ENCODE assay signal across 8 cellular contexts in genomic region chr1:181021155-181021554, GRCh38. TPM values are rescaled to one million over a fixed set of nuclear protein-coding genes. Genes with fewer than 3 reads are reported as not detected.
DNase-seq lines count a peak whose midpoint lies in the region; ATAC-seq and TF ChIP-seq lines count a peak whose summit lies in the region.

No MANE protein-coding gene starts in this region.

- no peak overlapping the region for H2BK120ac ChIP-seq in trophoblast cell (ENCODE audit: insufficient read depth, low read length, poor library complexity)

- 77 to 83% methylated on average over 2 to 3 of the region's 3 CpGs for WGBS in endodermal cell (ENCODE audit: insufficient coverage in 1 of 2, insufficient read length in 1 of 2), 2 experiments
- whole genome bisulfite sequencing in trophoblast cell (ENCODE audit: extremely low coverage, insufficient coverage, insufficient read length): no CpG with 5 or more reads among the region's 3 CpGs

- H3K27ac ChIP-seq in DND-41 (ENCODE audit: low read length) (peak overlapping the region; percentile 87), OCI-LY3 (ENCODE audit: low read length) (peak overlapping the region; percentile 63; the same call in 1 of the 2 replicates), endodermal cell (ENCODE audit: low read depth, low read length) (no peak overlapping the region), trophoblast cell (ENCODE audit: low read depth, low read length) (no peak overlapping the region)

- H4K20me1 ChIP-seq in DND-41 (ENCODE audit: insufficient read depth, low read length): peaks cover 34% of the 10 kb centered on the region; the same call in 1 of the 2 replicates
- H4K20me1 ChIP-seq in OCI-LY3 (ENCODE audit: insufficient read depth, low read length): peaks cover 47% of the 10 kb centered on the region

- no peak overlapping the region for H2BK5ac ChIP-seq in trophoblast cell (ENCODE audit: low read depth, low read length, poor library complexity)

- DNase-seq in DND-41: no peak
- DNase-seq in endodermal cell: no peak
- DNase-seq in trophoblast cell: no peak
- no peak for DNase-seq in NCI-H146 treated with DMSO at 0.1 percent for 48 hours (lab: John Stamatoyannopoulos, UW; ENCODE audit: unreplicated experiment)
- DNase-seq in HUDEP-2 (lab: John Stamatoyannopoulos, UW; ENCODE audit: unreplicated experiment in 76 of 76): no peak
- DNase-seq in stimulated activated CD8-positive, alpha-beta memory T cell treated with anti-CD3 and anti-CD28 coated beads, Interleukin-4, amount 100 ng/mL, for 48 hours: no peak
- no peak for DNase-seq in mucosa of gallbladder (ENCODE audit: low spot score)

- no peak overlapping the region for H4K12ac ChIP-seq in trophoblast cell (ENCODE audit: low read depth, low read length)

- no peak overlapping the region for H4K91ac ChIP-seq in trophoblast cell (ENCODE audit: low read depth, low read length)

- H3K23ac ChIP-seq in trophoblast cell (ENCODE audit: low read length): no peak overlapping the region

- peak overlapping the region; percentile 60 to 79 for H3K4me3 ChIP-seq in DND-41 (ENCODE audit: low read depth in 1 of 2, low read length in 2 of 2)
- peak overlapping the region; percentile 87 for H3K4me3 ChIP-seq in OCI-LY3 (ENCODE audit: low read length)
- peak overlapping the region; percentile 97 for H3K4me3 ChIP-seq in endodermal cell (ENCODE audit: low read length)
- H3K4me3 ChIP-seq in trophoblast cell (ENCODE audit: low read depth, low read length): no peak overlapping the region

- H3K9me3 ChIP-seq in DND-41 (ENCODE audit: insufficient read depth, low read length, severe bottlenecking) (no peaks in the 10 kb centered on the region), OCI-LY3 (ENCODE audit: insufficient read depth, low read length) (peaks cover 1% of the 10 kb centered on the region; the same call in 1 of the 2 replicates), endodermal cell (ENCODE audit: control insufficient read depth, low read length) (no peaks in the 10 kb centered on the region), trophoblast cell (ENCODE audit: insufficient read depth, low read depth, low read length) (no peaks in the 10 kb centered on the region)

- H4K8ac ChIP-seq in trophoblast cell (ENCODE audit: low read depth, low read length): no peak overlapping the region

- H2AFZ ChIP-seq in DND-41 (ENCODE audit: low read depth, low read length) (no peak overlapping the region), OCI-LY3 (ENCODE audit: low read depth, low read length) (no peak overlapping the region), trophoblast cell (ENCODE audit: insufficient read depth, low read length, poor library complexity) (no peak overlapping the region)

- peaks cover 14% of the 10 kb centered on the region for H3K4me1 Mint-ChIP-seq in endodermal cell

- H3K27me3 ChIP-seq in DND-41 (ENCODE audit: insufficient read depth, low read length, poor library complexity) (no peaks in the 10 kb centered on the region), OCI-LY3 (ENCODE audit: low read depth, low read length) (no peaks in the 10 kb centered on the region), endodermal cell (ENCODE audit: control insufficient read depth, insufficient read depth, low read length, poor library complexity, severe bottlenecking) (peaks cover 7% of the 10 kb centered on the region), trophoblast cell (ENCODE audit: insufficient read depth, low read length) (no peaks in the 10 kb centered on the region)

- peaks cover 9% of the 10 kb centered on the region for H3K79me1 ChIP-seq in trophoblast cell (ENCODE audit: low read length)

- peaks cover 52% of the 10 kb centered on the region for H3K4me1 ChIP-seq in DND-41 (ENCODE audit: insufficient read depth, low read length)
- peaks cover 32% of the 10 kb centered on the region for H3K4me1 ChIP-seq in OCI-LY3 (ENCODE audit: low read length)
- no peaks in the 10 kb centered on the region for H3K4me1 ChIP-seq in endodermal cell (ENCODE audit: control insufficient read depth, insufficient read depth, low read length)
- no peaks in the 10 kb centered on the region for H3K4me1 ChIP-seq in trophoblast cell (ENCODE audit: control insufficient read depth in 1 of 2, insufficient read depth in 2 of 2, low read length in 2 of 2)

- no peak overlapping the region for H3K18ac ChIP-seq in trophoblast cell (ENCODE audit: low read length)

- H3K36me3 ChIP-seq in DND-41 (ENCODE audit: insufficient read depth, low read length): peaks cover 26% of the 10 kb centered on the region
- H3K36me3 ChIP-seq in OCI-LY3 (replicated peaks; ENCODE audit: low read depth, low read length): peaks cover 16% of the 10 kb centered on the region
- no peaks in the 10 kb centered on the region for H3K36me3 ChIP-seq in endodermal cell (ENCODE audit: control insufficient read depth, insufficient read depth, low read length)
- H3K36me3 ChIP-seq in trophoblast cell (ENCODE audit: control insufficient read depth in 1 of 2, insufficient read depth in 2 of 2, low read length in 2 of 2): peaks cover 0 to 3% of the 10 kb centered on the region in 2 experiments

- no peak overlapping the region for H3K27ac Mint-ChIP-seq in endodermal cell

- no peaks in the 10 kb centered on the region for H3K9me3 Mint-ChIP-seq in endodermal cell

- no peak overlapping the region for H2AK5ac ChIP-seq in trophoblast cell (ENCODE audit: low read length)

- no peak for TF ChIP-seq CTCF in DND-41 (IDR thresholded peaks at IDR 0.05; ENCODE audit: borderline replicate concordance, extremely low read depth, low read length, poor library complexity, severe bottlenecking)
- no peak for TF ChIP-seq CTCF in OCI-LY3 (IDR thresholded peaks at IDR 0.05; ENCODE audit: low read depth, low read length)
- no peak for TF ChIP-seq CTCF in endodermal cell (conservative IDR thresholded peaks at IDR 0.05)

- H2BK12ac ChIP-seq in trophoblast cell (ENCODE audit: low read length): no peak overlapping the region

- no peaks in the 10 kb centered on the region for H3K27me3 Mint-ChIP-seq in endodermal cell (ENCODE audit: insufficient read depth)

- H3K4me2 ChIP-seq in DND-41 (ENCODE audit: insufficient read depth, low read length) (peak overlapping the region; percentile 80), OCI-LY3 (ENCODE audit: low read length) (peak overlapping the region; percentile 83), trophoblast cell (ENCODE audit: low read length) (peak overlapping the region; percentile 89)

- H3K4ac ChIP-seq in trophoblast cell (ENCODE audit: low read depth, low read length): no peak overlapping the region

- H3K9ac ChIP-seq in DND-41 (ENCODE audit: low read depth, low read length) (peak overlapping the region; percentile 71), OCI-LY3 (ENCODE audit: low read length) (peak overlapping the region; percentile 85), endodermal cell (ENCODE audit: extremely low read depth, low read length, poor library complexity, severe bottlenecking) (peak overlapping the region; percentile 75), trophoblast cell (ENCODE audit: low read length) (no peak overlapping the region)

- no peak for ATAC-seq in DND-41 (ENCODE audit: insufficient read depth, low read depth)

- H3K79me2 ChIP-seq in DND-41 (ENCODE audit: insufficient read depth, low read length) (peaks cover 64% of the 10 kb centered on the region), OCI-LY3 (ENCODE audit: low read length) (peaks cover 63% of the 10 kb centered on the region), trophoblast cell (ENCODE audit: control insufficient read depth, insufficient read depth, low read length, poor library complexity) (peaks cover 9% of the 10 kb centered on the region)

- no peak overlapping the region for H3K14ac ChIP-seq in trophoblast cell (ENCODE audit: low read length)

- peak overlapping the region; percentile 98 for H3K4me3 Mint-ChIP-seq in endodermal cell

- H3K36me3 Mint-ChIP-seq in endodermal cell (ENCODE audit: low read depth): peaks cover 7% of the 10 kb centered on the region

RNA-seq across cellular contexts. Expression of gene STX6, which starts 1.5 kb away (rescaled TPM):
- 10 to 100 TPM; 22.4 to 22.8 TPM for total RNA-seq in endodermal cell
- polyA plus RNA-seq in endodermal cell (2013, experiment 1 of 2): 20.4 TPM
- polyA plus RNA-seq in endodermal cell (2013, experiment 2 of 2): 20.1 TPM
- polyA plus RNA-seq in trophoblast cell (2013): 11.1 and 11.2 TPM in 2 replicates
- 20.3 TPM for total RNA-seq in mucosa of gallbladder

RNA-seq across cellular contexts. Expression of gene MR1, which starts 12.6 kb away (rescaled TPM):
- total RNA-seq in endodermal cell (under 1 TPM; 0.22 to 0.35 TPM), mucosa of gallbladder (26.9 TPM)
- polyA plus RNA-seq in endodermal cell (2013, experiment 1 of 2): 0.32 TPM
- polyA plus RNA-seq in endodermal cell (2013, experiment 2 of 2): 0.25 TPM
- polyA plus RNA-seq in trophoblast cell (2013): 0.57 and 0.79 TPM in 2 replicates

Comparison
In these comparisons a context has a peak if more than half of its experiments do, and no peak if none do; other contexts are left out.
1. H3K27ac ChIP-seq: peak in DND-41 (single experiment) and OCI-LY3 (single experiment); none in endodermal cell (single experiment) and trophoblast cell (single experiment).
2. RNA of gene MR1, which starts 12.6 kb away (total RNA-seq): 26.9 TPM in mucosa of gallbladder (single experiment); 0.22 to 0.35 TPM in endodermal cell; every median in the first group is over 10 times any median in the second.
3. Peak in every context shown above with its lines, with median percentiles within 50 percentile points of each other: H3K4me2 ChIP-seq.